In genomic region chr11:61353109-61354067, GRCh38 we compare ENCODE assay signal across 22 cellular contexts. TPM values are rescaled to one million over a fixed set of nuclear protein-coding genes. Genes with fewer than 3 reads are reported as not detected.
DNase-seq lines count a peak whose midpoint lies in the region; ATAC-seq and TF ChIP-seq lines count a peak whose summit lies in the region.
"Had no signal": no experiment of that assay in that cellular context is flagged by ENCODE, and none has a peak within 500 bp of the region (broad histone marks: within the 10 kb centered on the region; RNA-seq: fewer than 3 reads in every experiment).

No MANE protein-coding gene starts in this region.

- H3K36me3 ChIP-seq in Peyer's patch (peaks cover 0 to 62% (median 0%) of the 10 kb centered on the region in 3 donors), mesenchymal stem cell (ENCODE audit: control insufficient read depth in 1 of 2, insufficient read depth in 2 of 2, low read depth in 1 of 2, low read length in 2 of 2) (peaks cover 54 to 84% of the 10 kb centered on the region in 2 experiments)
- H3K36me3 ChIP-seq: breast epithelium had no signal

- WGBS in mesenchymal stem cell: 90% methylated on average over 11 of the region's 15 CpGs

- peaks cover 17% of the 10 kb centered on the region for H3K36me3 Mint-ChIP-seq in activated naive CD8-positive, alpha-beta T cell treated with anti-CD3 and anti-CD28 coated beads, Interleukin-2, amount 10 ng/mL, durations not matched to agents 7 days and 5 days
- peaks cover 13% of the 10 kb centered on the region for H3K36me3 Mint-ChIP-seq in activated naive CD8-positive, alpha-beta T cell treated with anti-CD3 and anti-CD28 coated beads for 36 hours

- H3K27me3 ChIP-seq in Peyer's patch (no peaks in the 10 kb centered on the region), mesenchymal stem cell (ENCODE audit: control insufficient read depth in 1 of 2, insufficient read depth in 1 of 2, low read length in 2 of 2) (no peaks in the 10 kb centered on the region)
- H3K27me3 ChIP-seq: breast epithelium, dorsolateral prefrontal cortex, gastroesophageal sphincter had no signal

- no peak overlapping the region for H3K23ac ChIP-seq in mesenchymal stem cell (ENCODE audit: low read length in 2 of 2)

- H3K9me3 ChIP-seq in Peyer's patch (no peaks in the 10 kb centered on the region), mesenchymal stem cell (ENCODE audit: control insufficient read depth, low read length) (no peaks in the 10 kb centered on the region)
- H3K9me3 ChIP-seq: A549, breast epithelium, gastroesophageal sphincter, psoas muscle had no signal

- H2BK5ac ChIP-seq in mesenchymal stem cell (ENCODE audit: low read depth, low read length, poor library complexity, severe bottlenecking): no peak overlapping the region

- no peak overlapping the region for H3K9ac ChIP-seq in mesenchymal stem cell (ENCODE audit: low read length)

- no peak overlapping the region for H2BK15ac ChIP-seq in mesenchymal stem cell (ENCODE audit: low read depth, poor library complexity, severe bottlenecking)

- POLR2A ChIA-PET in activated naive CD8-positive, alpha-beta T cell treated with anti-CD3 and anti-CD28 coated beads, Interleukin-2, amount 10 ng/mL, durations not matched to agents 7 days and 5 days (lab: Charles Lee): interaction anchor here (0.8 kb wide), 1 partner anchor 12 kb away, joined by 3 read pairs; no protein-coding TSS in a partner anchor

- H3K27ac Mint-ChIP-seq in activated naive CD8-positive, alpha-beta T cell treated with anti-CD3 and anti-CD28 coated beads, Interleukin-2, amount 10 ng/mL, durations not matched to agents 7 days and 5 days: peak overlapping the region; percentile 48
- no peak overlapping the region for H3K27ac Mint-ChIP-seq in activated naive CD8-positive, alpha-beta T cell treated with anti-CD3 and anti-CD28 coated beads for 36 hours
- H3K27ac Mint-ChIP-seq: activated naive CD8-positive, alpha-beta T cell had no signal

- no peaks in the 10 kb centered on the region for H3K27me3 Mint-ChIP-seq in activated naive CD8-positive, alpha-beta T cell treated with anti-CD3 and anti-CD28 coated beads, Interleukin-2, amount 10 ng/mL, durations not matched to agents 7 days and 5 days
- H3K27me3 Mint-ChIP-seq in activated naive CD8-positive, alpha-beta T cell treated with anti-CD3 and anti-CD28 coated beads for 36 hours: no peaks in the 10 kb centered on the region
- H3K27me3 Mint-ChIP-seq: activated CD4-positive, alpha-beta T cell treated with anti-CD3 and anti-CD28 coated beads, Interleukin-2, amount 10 ng/mL, durations not matched to agents 7 days and 5 days; activated naive CD8-positive, alpha-beta T cell; CD8-positive, alpha-beta memory T cell had no signal

- H2BK12ac ChIP-seq in mesenchymal stem cell (ENCODE audit: low read length in 2 of 2): no peak overlapping the region

- no peak overlapping the region for H3K4ac ChIP-seq in mesenchymal stem cell (ENCODE audit: low read depth in 1 of 2, low read length in 2 of 2)

- TF ChIP-seq POLR2A in Peyer's patch (IDR thresholded peaks at IDR 0.05): no peak

- H2BK120ac ChIP-seq in mesenchymal stem cell (ENCODE audit: low read depth, low read length): no peak overlapping the region

- H3K18ac ChIP-seq in mesenchymal stem cell (ENCODE audit: low read depth in 1 of 2, low read length in 2 of 2): no peak overlapping the region

- H3K4me1 ChIP-seq in Peyer's patch (peaks cover 4 to 40% (median 13%) of the 10 kb centered on the region in 4 donors), mesenchymal stem cell (ENCODE audit: control insufficient read depth, insufficient read depth, low read depth, low read length) (no peaks in the 10 kb centered on the region)
- H3K4me1 ChIP-seq: A549, breast epithelium, psoas muscle had no signal

- H2AK5ac ChIP-seq in mesenchymal stem cell (ENCODE audit: low read length, severe bottlenecking): no peak overlapping the region

- peak overlapping the region; percentile 56 to 82 (median 64) for H3K27ac ChIP-seq in Peyer's patch
- H3K27ac ChIP-seq in mesenchymal stem cell (ENCODE audit: low read length, poor library complexity, severe bottlenecking): no peak overlapping the region
- H3K27ac ChIP-seq: A549, breast epithelium, dorsolateral prefrontal cortex, gastroesophageal sphincter, psoas muscle had no signal

- no peak overlapping the region for H3K4me2 ChIP-seq in mesenchymal stem cell (ENCODE audit: low read length, poor library complexity, severe bottlenecking)
- H3K4me2 ChIP-seq: A549 had no signal

- H3K79me1 ChIP-seq in mesenchymal stem cell (replicated peaks; ENCODE audit: low read length, poor library complexity, severe bottlenecking): peaks cover 11% of the 10 kb centered on the region

- H4K91ac ChIP-seq in mesenchymal stem cell (ENCODE audit: low read length): no peak overlapping the region

- no peak for DNase-seq in activated naive CD8-positive, alpha-beta T cell treated with anti-CD3 and anti-CD28 coated beads, Interleukin-2, amount 10 ng/mL, durations not matched to agents 7 days and 5 days
- no peak for DNase-seq in activated naive CD8-positive, alpha-beta T cell treated with anti-CD3 and anti-CD28 coated beads for 36 hours
- DNase-seq in Peyer's patch (peak; percentile 62 to 83 (median 82)), mesenchymal stem cell (no peak), HuH-7.5 (ENCODE audit: low spot score) (no peak), NCI-H2107 (lab: John Stamatoyannopoulos, UW) (no peak), NCI-H510A (lab: John Stamatoyannopoulos, UW) (no peak), NOMO-1 treated with dmso at 0.1 percent for 144 hours (lab: John Stamatoyannopoulos, UW; ENCODE audit: unreplicated experiment) (no peak)
- DNase-seq: activated CD4-positive, alpha-beta T cell treated with anti-CD3 and anti-CD28 coated beads, Interleukin-2, amount 10 ng/mL, durations not matched to agents 7 days and 5 days; CD8-positive, alpha-beta memory T cell; dorsolateral prefrontal cortex; NCI-H1930; NCI-H510A treated with DMSO at 0.1 percent for 48 hours; OCI-M1; psoas muscle; stimulated activated CD4-positive, alpha-beta T cell treated with anti-CD3 and anti-CD28 coated beads, Interleukin-12 subunit alpha, Interleukin-12 subunit beta, amount 100 ng/mL, for 4 hours; stimulated activated naive CD4-positive, alpha-beta T cell; trophoblast cell had no signal

- H2AFZ ChIP-seq in mesenchymal stem cell (ENCODE audit: low read depth, low read length): no peak overlapping the region

- no peak for TF ChIP-seq CTCF in Peyer's patch (IDR thresholded peaks at IDR 0.05)

- ATAC-seq in activated naive CD8-positive, alpha-beta T cell treated with anti-CD3 and anti-CD28 coated beads, Interleukin-2, amount 10 ng/mL, durations not matched to agents 7 days and 5 days (ENCODE audit: low read depth): no peak
- ATAC-seq: A549, gastroesophageal sphincter, psoas muscle had no signal

- H3K4me1 Mint-ChIP-seq in activated naive CD8-positive, alpha-beta T cell treated with anti-CD3 and anti-CD28 coated beads, Interleukin-2, amount 10 ng/mL, durations not matched to agents 7 days and 5 days: peaks cover 7% of the 10 kb centered on the region
- H3K4me1 Mint-ChIP-seq in activated naive CD8-positive, alpha-beta T cell treated with anti-CD3 and anti-CD28 coated beads for 36 hours: peaks cover 6% of the 10 kb centered on the region

- no peaks in the 10 kb centered on the region for H3K9me3 Mint-ChIP-seq in activated naive CD8-positive, alpha-beta T cell treated with anti-CD3 and anti-CD28 coated beads, Interleukin-2, amount 10 ng/mL, durations not matched to agents 7 days and 5 days
- H3K9me3 Mint-ChIP-seq in activated naive CD8-positive, alpha-beta T cell treated with anti-CD3 and anti-CD28 coated beads for 36 hours: no peaks in the 10 kb centered on the region
- H3K9me3 Mint-ChIP-seq: activated CD4-positive, alpha-beta T cell treated with anti-CD3 and anti-CD28 coated beads, Interleukin-2, amount 10 ng/mL, durations not matched to agents 7 days and 5 days; CD8-positive, alpha-beta memory T cell had no signal

- no peak overlapping the region for H3K4me3 ChIP-seq in Peyer's patch
- H3K4me3 ChIP-seq in mesenchymal stem cell (ENCODE audit: insufficient read depth in 1 of 2, low read depth in 1 of 2, low read length in 2 of 2): no peak overlapping the region
- H3K4me3 ChIP-seq: A549, breast epithelium, dorsolateral prefrontal cortex, gastroesophageal sphincter, psoas muscle had no signal

- H3K14ac ChIP-seq in mesenchymal stem cell (ENCODE audit: low read length in 2 of 2): no peak overlapping the region

- peak overlapping the region; percentile 4 for H4K8ac ChIP-seq in mesenchymal stem cell (ENCODE audit: low read length)

- no peak overlapping the region for H3K4me3 Mint-ChIP-seq in activated naive CD8-positive, alpha-beta T cell treated with anti-CD3 and anti-CD28 coated beads, Interleukin-2, amount 10 ng/mL, durations not matched to agents 7 days and 5 days
- H3K4me3 Mint-ChIP-seq in activated naive CD8-positive, alpha-beta T cell treated with anti-CD3 and anti-CD28 coated beads for 36 hours: no peak overlapping the region
- H3K4me3 Mint-ChIP-seq: activated CD4-positive, alpha-beta T cell treated with anti-CD3 and anti-CD28 coated beads, Interleukin-2, amount 10 ng/mL, durations not matched to agents 7 days and 5 days; activated naive CD8-positive, alpha-beta T cell; CD8-positive, alpha-beta memory T cell had no signal

RNA-seq across cellular contexts. Expression of gene CYB561A3, which starts 8.3 kb away (rescaled TPM):
- total RNA-seq in activated naive CD8-positive, alpha-beta T cell treated with anti-CD3 and anti-CD28 coated beads, Interleukin-2, amount 10 ng/mL, durations not matched to agents 7 days and 5 days: 10 to 100 TPM; 43.6 to 44.7 TPM
- 10 to 100 TPM; 41.1 to 41.6 TPM for total RNA-seq in activated naive CD8-positive, alpha-beta T cell treated with anti-CD3 and anti-CD28 coated beads for 36 hours
- 100 to 1,000 TPM in 1 of 4 donors, 10 to 100 TPM in 3; 75.9 to 112 (median 87.4) TPM for total RNA-seq in Peyer's patch
- polyA plus RNA-seq in mesenchymal stem cell (2013, experiment 1 of 2): 33.2 TPM
- polyA plus RNA-seq in mesenchymal stem cell (2013, experiment 2 of 2): 32.4 TPM

RNA-seq across cellular contexts. Expression of gene TMEM138, which starts 8.8 kb away (rescaled TPM):
- total RNA-seq in activated naive CD8-positive, alpha-beta T cell treated with anti-CD3 and anti-CD28 coated beads, Interleukin-2, amount 10 ng/mL, durations not matched to agents 7 days and 5 days: 10 to 100 TPM; 53.4 to 57.7 TPM
- total RNA-seq in activated naive CD8-positive, alpha-beta T cell treated with anti-CD3 and anti-CD28 coated beads for 36 hours: 10 to 100 TPM; 57.6 to 64.1 TPM
- 10 to 100 TPM; 44.7 to 63.5 (median 48.1) TPM for total RNA-seq in Peyer's patch
- polyA plus RNA-seq in mesenchymal stem cell (2013, experiment 1 of 2): 68.7 TPM
- 67.7 TPM for polyA plus RNA-seq in mesenchymal stem cell (2013, experiment 2 of 2)

RNA-seq across cellular contexts. Expression of gene TKFC, which starts 20.4 kb away (rescaled TPM):
- 10 to 100 TPM; 31.5 to 34.3 TPM for total RNA-seq in activated naive CD8-positive, alpha-beta T cell treated with anti-CD3 and anti-CD28 coated beads, Interleukin-2, amount 10 ng/mL, durations not matched to agents 7 days and 5 days
- total RNA-seq in activated naive CD8-positive, alpha-beta T cell treated with anti-CD3 and anti-CD28 coated beads for 36 hours: 10 to 100 TPM; 70.0 to 70.3 TPM
- 100 to 1,000 TPM; 172 to 755 (median 689) TPM for total RNA-seq in Peyer's patch
- 9.3 TPM for polyA plus RNA-seq in mesenchymal stem cell (2013, experiment 1 of 2)
- polyA plus RNA-seq in mesenchymal stem cell (2013, experiment 2 of 2): 9.6 TPM

RNA-seq across cellular contexts. Expression of gene DDB1, which starts 20.5 kb away (rescaled TPM):
- 100 to 1,000 TPM; 168 to 181 TPM for total RNA-seq in activated naive CD8-positive, alpha-beta T cell treated with anti-CD3 and anti-CD28 coated beads, Interleukin-2, amount 10 ng/mL, durations not matched to agents 7 days and 5 days
- total RNA-seq in activated naive CD8-positive, alpha-beta T cell treated with anti-CD3 and anti-CD28 coated beads for 36 hours: 100 to 1,000 TPM; 308 to 315 TPM
- total RNA-seq in Peyer's patch: 100 to 1,000 TPM in 3 of 4 donors, 10 to 100 TPM in 1; 76.7 to 168 (median 136) TPM
- 93.9 TPM for polyA plus RNA-seq in mesenchymal stem cell (2013, experiment 1 of 2)
- polyA plus RNA-seq in mesenchymal stem cell (2013, experiment 2 of 2): 91.2 TPM

RNA-seq across cellular contexts. Expression of gene TMEM216, which starts 39.0 kb away (rescaled TPM):
- 10 to 100 TPM; 10.5 to 11.1 TPM for total RNA-seq in activated naive CD8-positive, alpha-beta T cell treated with anti-CD3 and anti-CD28 coated beads, Interleukin-2, amount 10 ng/mL, durations not matched to agents 7 days and 5 days
- total RNA-seq in activated naive CD8-positive, alpha-beta T cell treated with anti-CD3 and anti-CD28 coated beads for 36 hours: 10 to 100 TPM; 12.6 to 14.0 TPM
- total RNA-seq in Peyer's patch: 10 to 100 TPM in 2 of 4 donors, 1 to 10 TPM in 2; 4.1 to 10.5 (median 8.3) TPM
- polyA plus RNA-seq in mesenchymal stem cell (2013, experiment 1 of 2): 13.1 TPM
- polyA plus RNA-seq in mesenchymal stem cell (2013, experiment 2 of 2): 13.1 TPM

Comparison
In these comparisons a context has a peak if more than half of its experiments do, and no peak if none do; other contexts are left out.
1. DNase-seq: peak in Peyer's patch (3 of 3); none in activated naive CD8-positive, alpha-beta T cell treated with anti-CD3 and anti-CD28 coated beads, Interleukin-2, amount 10 ng/mL, durations not matched to agents 7 days and 5 days (single experiment), activated naive CD8-positive, alpha-beta T cell treated with anti-CD3 and anti-CD28 coated beads for 36 hours (single experiment), mesenchymal stem cell (single experiment), HuH-7.5 (single experiment), NCI-H2107 (single experiment), NCI-H510A (single experiment) and NOMO-1 treated with dmso at 0.1 percent for 144 hours (single experiment).